Comparison of ENCODE assay signal across 1 cellular context in genomic region chr2:25402477-25402876, GRCh38.
TF ChIP-seq lines count a peak whose summit lies in the region.

No MANE protein-coding gene starts in this region.

TF ChIP-seq in GM12878, 131 proteins besides CTCF, POLR2A, EP300 and RAD21 (continued from another document and continues in another):
- TF ChIP-seq RFX5 (IDR thresholded peaks at IDR 0.05; ENCODE audit: low read depth, low read length) = no peak
- TF ChIP-seq ZBTB4 (CRISPR knock-in tag; IDR thresholded peaks at IDR 0.05) = no peak
- TF ChIP-seq YBX1 (IDR thresholded peaks at IDR 0.05) = no peak
- TF ChIP-seq TCF3 (IDR thresholded peaks at IDR 0.05; ENCODE audit: borderline replicate concordance, insufficient read depth, low read depth, low read length) = peak; percentile 84
- no peak for TF ChIP-seq ASH2L (IDR thresholded peaks at IDR 0.05; ENCODE audit: borderline replicate concordance, low read depth)
- peak; percentile 92 for TF ChIP-seq MEF2A (IDR thresholded peaks at IDR 0.05; ENCODE audit: insufficient read depth, low read depth, low read length)
- TF ChIP-seq CHD4 (IDR thresholded peaks at IDR 0.05) = no peak
- no peak for TF ChIP-seq E2F8 (IDR thresholded peaks at IDR 0.05; ENCODE audit: low read depth, partially characterized antibody)
- TF ChIP-seq SPI1 (IDR thresholded peaks at IDR 0.05; ENCODE audit: borderline replicate concordance, insufficient read depth, low read depth, low read length) = no peak
- TF ChIP-seq CBFB (IDR thresholded peaks at IDR 0.05; ENCODE audit: low read depth) = peak; percentile 51; the same call in 1 of the 2 replicates
- no peak for TF ChIP-seq HCFC1 (IDR thresholded peaks at IDR 0.05; ENCODE audit: low read length)
- TF ChIP-seq BACH1 (IDR thresholded peaks at IDR 0.05; ENCODE audit: borderline replicate concordance) = no peak
- peak; percentile 50 for TF ChIP-seq SP1 (IDR thresholded peaks at IDR 0.05; ENCODE audit: low read depth, low read length)
- TF ChIP-seq SUPT20H (IDR thresholded peaks at IDR 0.05; ENCODE audit: borderline replicate concordance, control insufficient read depth, low read depth, low read length) = no peak
- no peak for TF ChIP-seq ATF3 (IDR thresholded peaks at IDR 0.05; ENCODE audit: borderline replicate concordance, extremely low read depth, low read depth, low read length)
- TF ChIP-seq FOXK2 (IDR thresholded peaks at IDR 0.05) = no peak
- TF ChIP-seq TAF1 (IDR thresholded peaks at IDR 0.05; ENCODE audit: borderline replicate concordance, low read depth, low read length) = no peak; the same call in 1 of the 2 replicates
- TF ChIP-seq ETV6 (conservative IDR thresholded peaks at IDR 0.05 in 1 of 2, IDR thresholded peaks at IDR 0.05 in 1 of 2; ENCODE audit: borderline replicate concordance in 1 of 2, low read depth in 1 of 2) = peak in 1 of 2 experiments; percentile 60; a peak in 1 of 4 replicates
- TF ChIP-seq BRCA1 (IDR thresholded peaks at IDR 0.05; ENCODE audit: low read depth, low read length) = no peak
- TF ChIP-seq KAT2A (conservative IDR thresholded peaks at IDR 0.05; ENCODE audit: control insufficient read depth, low read depth, low read length) = no peak
- 0 out of 2 replicates have a peak, but pooled peaks have one; percentile 40 for TF ChIP-seq MXI1 (IDR thresholded peaks at IDR 0.05; ENCODE audit: low read depth, low read length)
- no peak for TF ChIP-seq NBN (IDR thresholded peaks at IDR 0.05)
- TF ChIP-seq PRDM15 (CRISPR knock-in tag; IDR thresholded peaks at IDR 0.05) = no peak
- no peak for TF ChIP-seq NR2F1 (conservative IDR thresholded peaks at IDR 0.05)
- no peak for TF ChIP-seq SMARCA5 (IDR thresholded peaks at IDR 0.05)
- no peak for TF ChIP-seq ZNF24 (IDR thresholded peaks at IDR 0.05)
- no peak for TF ChIP-seq RELA (IDR thresholded peaks at IDR 0.05; ENCODE audit: borderline replicate concordance, partially characterized antibody)
- no peak for TF ChIP-seq USF2 (IDR thresholded peaks at IDR 0.05; ENCODE audit: borderline replicate concordance, low read depth, low read length)
- TF ChIP-seq DPF2 (IDR thresholded peaks at IDR 0.05) = peak; percentile 40; the same call in 1 of the 2 replicates
- no peak for TF ChIP-seq MYC (IDR thresholded peaks at IDR 0.05; ENCODE audit: insufficient read depth, insufficient read length, insufficient replicate concordance, low read length, severe bottlenecking)
- no peak for TF ChIP-seq HDAC2 (IDR thresholded peaks at IDR 0.05)
- TF ChIP-seq TBL1XR1 (IDR thresholded peaks at IDR 0.05; ENCODE audit: low read depth, low read length) = peak; percentile 46; the same call in 1 of the 2 replicates
- TF ChIP-seq STAT1 (conservative IDR thresholded peaks at IDR 0.05) = no peak
- TF ChIP-seq NR2C1 (IDR thresholded peaks at IDR 0.05) = no peak
- no peak for TF ChIP-seq JUNB (IDR thresholded peaks at IDR 0.05)
- no peak for TF ChIP-seq WRNIP1 (IDR thresholded peaks at IDR 0.05; ENCODE audit: borderline replicate concordance, low read depth, low read length)
- peak; percentile 68 for TF ChIP-seq YY1 (IDR thresholded peaks at IDR 0.05; ENCODE audit: low read depth, low read length)
- peak; percentile 75 for TF ChIP-seq TCF12 (IDR thresholded peaks at IDR 0.05; ENCODE audit: low read depth, low read length)
- no peak for TF ChIP-seq ATF2 (IDR thresholded peaks at IDR 0.05; ENCODE audit: low read length)
- peak; percentile 24; the same call in 1 of the 2 replicates for TF ChIP-seq IRF4 (IDR thresholded peaks at IDR 0.05; ENCODE audit: low read depth, low read length)
- no peak for TF ChIP-seq ZBTB40 (IDR thresholded peaks at IDR 0.05; ENCODE audit: borderline replicate concordance)
- TF ChIP-seq ZNF207 (IDR thresholded peaks at IDR 0.05; ENCODE audit: borderline replicate concordance) = no peak
- TF ChIP-seq LARP7 (IDR thresholded peaks at IDR 0.05) = no peak
- TF ChIP-seq IKZF1 (conservative IDR thresholded peaks at IDR 0.05) = 0 out of 2 replicates have a peak, but pooled peaks have one; percentile 11
- peak; percentile 91; the same call in 2 of the 3 replicates for TF ChIP-seq POU2F2 (IDR thresholded peaks at IDR 0.05; ENCODE audit: borderline replicate concordance, low read depth, low read length)
